In genomic region chr9:7935666-7936065, GRCh38 we compare ENCODE assay signal across 9 cellular contexts.
DNase-seq lines count a peak whose midpoint lies in the region; ATAC-seq and TF ChIP-seq lines count a peak whose summit lies in the region.
"Had no signal": no experiment of that assay in that cellular context is flagged by ENCODE, and none has a peak within 500 bp of the region (broad histone marks: within the 10 kb centered on the region; RNA-seq: fewer than 3 reads in every experiment).

No MANE protein-coding gene starts in this region.

- H3K36me3 ChIP-seq in OCI-LY1 (ENCODE audit: insufficient read depth, low read length) (0 out of 2 replicates have a peak, but pooled peaks cover 3% of the 10 kb centered on the region), lower lobe of right lung (no peaks in the 10 kb centered on the region), WERI-Rb-1 (no peaks in the 10 kb centered on the region), PC-9 (ENCODE audit: low read depth) (no peaks in the 10 kb centered on the region)
- H3K36me3 ChIP-seq: upper lobe of left lung had no signal

- H3K4me3 ChIP-seq in OCI-LY1 (ENCODE audit: low read depth, low read length, poor library complexity, severe bottlenecking), result no peak overlapping the region
- no peak overlapping the region for H3K4me3 ChIP-seq in lower lobe of right lung
- H3K4me3 ChIP-seq in WERI-Rb-1 (ENCODE audit: low read depth, low read length), result no peak overlapping the region
- H3K4me3 ChIP-seq in PC-9, result no peak overlapping the region
- H3K4me3 ChIP-seq: upper lobe of left lung had no signal

- H3K9me3 ChIP-seq in OCI-LY1 (ENCODE audit: low read length) (peaks cover 8% of the 10 kb centered on the region), lower lobe of right lung (no peaks in the 10 kb centered on the region), WERI-Rb-1 (ENCODE audit: severe bottlenecking) (peaks cover 8% of the 10 kb centered on the region), PC-9 (ENCODE audit: insufficient read depth, low read depth) (no peaks in the 10 kb centered on the region)

- peak overlapping the region; percentile 21 for H3K4me2 ChIP-seq in OCI-LY1 (ENCODE audit: low read length)
- no peak overlapping the region for H3K4me2 ChIP-seq in PC-9

- DNase-seq in lower lobe of right lung, result no peak
- DNase-seq in WERI-Rb-1, result no peak
- DNase-seq in retina, result no peak
- DNase-seq in NCI-H146 treated with DMSO at 0.1 percent for 48 hours (lab: John Stamatoyannopoulos, UW; ENCODE audit: unreplicated experiment), result no peak
- DNase-seq in PC-9, result no peak
- DNase-seq: upper lobe of left lung had no signal

- H4K20me1 ChIP-seq in OCI-LY1 (ENCODE audit: insufficient read depth, low read length) (no peaks in the 10 kb centered on the region), PC-9 (ENCODE audit: insufficient read depth) (no peaks in the 10 kb centered on the region)

- intact Hi-C loops in lower lobe of right lung (cut with DNase I) (no loop called here), PC-9 (cut with micrococcal nuclease; ENCODE audit: unreplicated experiment) (no loop called here)

- peak overlapping the region; percentile 87 for H2AFZ ChIP-seq in OCI-LY1 (ENCODE audit: low read length)
- no peak overlapping the region for H2AFZ ChIP-seq in PC-9

- H3K27ac ChIP-seq in OCI-LY1 (ENCODE audit: low read depth, low read length, poor library complexity, severe bottlenecking), result peak overlapping the region; percentile 32
- H3K27ac ChIP-seq in lower lobe of right lung, result no peak overlapping the region
- no peak overlapping the region for H3K27ac ChIP-seq in WERI-Rb-1
- H3K27ac ChIP-seq in PC-9, result no peak overlapping the region
- H3K27ac ChIP-seq: upper lobe of left lung had no signal

- POLR2A ChIA-PET in PC-9 (lab: Charles Lee; ENCODE audit: unreplicated experiment), result no interaction called here

- H3K9me2 ChIP-seq in OCI-LY1 (ENCODE audit: low read depth, low read length), result no peaks in the 10 kb centered on the region
- H3K9me2 ChIP-seq in PC-9 (ENCODE audit: insufficient read depth), result no peaks in the 10 kb centered on the region

- no TSS peak for BruUV-seq in PC-9 (replicated peaks; lab: Mats Ljungman, UMichigan)

- TF ChIP-seq CTCF in OCI-LY1 (IDR thresholded peaks at IDR 0.05; ENCODE audit: low read length) (no peak), lower lobe of right lung (IDR thresholded peaks at IDR 0.05) (no peak), WERI-Rb-1 (IDR thresholded peaks at IDR 0.05; ENCODE audit: low read depth, low read length) (no peak), PC-9 (conservative IDR thresholded peaks at IDR 0.05) (no peak)

- CTCF ChIA-PET in PC-9 (lab: Charles Lee), result no interaction called here

- H3F3A ChIP-seq in OCI-LY1 (ENCODE audit: insufficient read depth, low read length) (no peaks in the 10 kb centered on the region), PC-9 (ENCODE audit: insufficient read depth, low read depth) (no peaks in the 10 kb centered on the region)

- H3K4me1 ChIP-seq in OCI-LY1 (ENCODE audit: insufficient read depth, low read length, severe bottlenecking), result peaks cover 14% of the 10 kb centered on the region
- H3K4me1 ChIP-seq in lower lobe of right lung, result peaks cover 5% of the 10 kb centered on the region
- H3K4me1 ChIP-seq in PC-9 (replicated peaks; ENCODE audit: insufficient read depth), result no peaks in the 10 kb centered on the region

- H3K79me2 ChIP-seq in OCI-LY1 (ENCODE audit: insufficient read depth, low read length) (no peaks in the 10 kb centered on the region), PC-9 (ENCODE audit: low read depth) (no peaks in the 10 kb centered on the region)

- ATAC-seq in GM18858 (IDR thresholded peaks at IDR 0.05; ENCODE audit: unreplicated experiment) (peak; percentile 67), GM21723 (IDR thresholded peaks at IDR 0.05; ENCODE audit: unreplicated experiment) (peak; percentile 82), lower lobe of right lung (peak; percentile 37 to 54)

- no peak overlapping the region for H3K9ac ChIP-seq in OCI-LY1 (ENCODE audit: low read length)

- H3K27me3 ChIP-seq in OCI-LY1 (ENCODE audit: insufficient read depth, low read length) (no peaks in the 10 kb centered on the region), lower lobe of right lung (ENCODE audit: low read depth) (no peaks in the 10 kb centered on the region), WERI-Rb-1 (ENCODE audit: insufficient read depth, low read depth, severe bottlenecking) (no peaks in the 10 kb centered on the region), PC-9 (ENCODE audit: insufficient read depth, low read depth) (no peaks in the 10 kb centered on the region)
- H3K27me3 ChIP-seq: upper lobe of left lung had no signal
